ENCODE assay signal across 1 cellular context in genomic region chr5:5422819-5423515, GRCh38.
TF ChIP-seq lines count a peak whose summit lies in the region.

No MANE protein-coding gene starts in this region.

TF ChIP-seq in HepG2, 621 proteins besides CTCF, POLR2A, EP300 and RAD21 (continued from another document and continues in another):
- TF ChIP-seq GMEB2 (CRISPR knock-in tag; IDR thresholded peaks at IDR 0.05; ENCODE audit: low read depth) (no peak), NCOA5 (CRISPR knock-in tag; IDR thresholded peaks at IDR 0.05) (no peak), ZNF251 (CRISPR knock-in tag; IDR thresholded peaks at IDR 0.05) (no peak), ZBTB37 (CRISPR knock-in tag; IDR thresholded peaks at IDR 0.05) (no peak), ZNF563 (CRISPR knock-in tag; IDR thresholded peaks at IDR 0.05) (0 out of 2 replicates have a peak, but pooled peaks have one; percentile 40), FOSL2 (CRISPR knock-in tag; IDR thresholded peaks at IDR 0.05) (no peak), YEATS4 (CRISPR knock-in tag; IDR thresholded peaks at IDR 0.05; ENCODE audit: borderline replicate concordance) (no peak), ZNF775 (CRISPR knock-in tag; IDR thresholded peaks at IDR 0.05; ENCODE audit: borderline replicate concordance) (no peak), MBNL3 (CRISPR knock-in tag; conservative IDR thresholded peaks at IDR 0.05) (no peak), TBP (CRISPR knock-in tag; IDR thresholded peaks at IDR 0.05) (no peak), ZNF496 (CRISPR knock-in tag; IDR thresholded peaks at IDR 0.05; ENCODE audit: insufficient replicate concordance) (no peak), SETDB1 (CRISPR knock-in tag; IDR thresholded peaks at IDR 0.05; ENCODE audit: borderline replicate concordance) (no peak), NFAT5 (CRISPR knock-in tag; IDR thresholded peaks at IDR 0.05) (no peak), ZNF607 (CRISPR knock-in tag; IDR thresholded peaks at IDR 0.05; ENCODE audit: borderline replicate concordance) (0 out of 2 replicates have a peak, but pooled peaks have one; percentile 26), ZNF446 (CRISPR knock-in tag; IDR thresholded peaks at IDR 0.05) (no peak), KLF12 (CRISPR knock-in tag; IDR thresholded peaks at IDR 0.05; ENCODE audit: borderline replicate concordance) (no peak), AHR (CRISPR knock-in tag; IDR thresholded peaks at IDR 0.05) (no peak), ISL2 (CRISPR knock-in tag; IDR thresholded peaks at IDR 0.05) (no peak), ZXDC (CRISPR knock-in tag; IDR thresholded peaks at IDR 0.05) (no peak), ZNF235 (CRISPR knock-in tag; IDR thresholded peaks at IDR 0.05; ENCODE audit: borderline replicate concordance) (0 out of 2 replicates have a peak, but pooled peaks have one; percentile 28), ZNF354B (CRISPR knock-in tag; IDR thresholded peaks at IDR 0.05) (no peak), ZNF839 (CRISPR knock-in tag; IDR thresholded peaks at IDR 0.05; ENCODE audit: borderline replicate concordance) (no peak), ARNT (IDR thresholded peaks at IDR 0.05) (no peak), BATF2 (CRISPR knock-in tag; IDR thresholded peaks at IDR 0.05) (0 out of 2 replicates have a peak, but pooled peaks have one; percentile 24), TCF7L2 (IDR thresholded peaks at IDR 0.05; ENCODE audit: low read depth, low read length) (no peak), ZHX1 (CRISPR knock-in tag; IDR thresholded peaks at IDR 0.05; ENCODE audit: low read depth) (no peak), ZNF576 (CRISPR knock-in tag; IDR thresholded peaks at IDR 0.05) (no peak), GATAD2A (CRISPR knock-in tag; IDR thresholded peaks at IDR 0.05) (no peak), FOXO1 (CRISPR knock-in tag; IDR thresholded peaks at IDR 0.05) (no peak), ZNF543 (CRISPR knock-in tag; IDR thresholded peaks at IDR 0.05) (no peak), ZNF780A (CRISPR knock-in tag; IDR thresholded peaks at IDR 0.05) (no peak), HES4 (CRISPR knock-in tag; IDR thresholded peaks at IDR 0.05; ENCODE audit: borderline replicate concordance) (no peak), AGO2 (optimal IDR thresholded peaks at IDR 0.05; ENCODE audit: low read depth, low read length) (peak; percentile 42), POLR2G (IDR thresholded peaks at IDR 0.05; ENCODE audit: low read depth, low read length) (no peak), REPIN1 (CRISPR knock-in tag; IDR thresholded peaks at IDR 0.05; ENCODE audit: borderline replicate concordance, low read depth) (no peak), ZNF512B (CRISPR knock-in tag; IDR thresholded peaks at IDR 0.05; ENCODE audit: borderline replicate concordance) (no peak), REXO4 (CRISPR knock-in tag; IDR thresholded peaks at IDR 0.05; ENCODE audit: borderline replicate concordance) (no peak), YY1 (IDR thresholded peaks at IDR 0.05; ENCODE audit: insufficient read depth, insufficient replicate concordance, low read depth, low read length) (peak; percentile 30), MXD4 (CRISPR knock-in tag; IDR thresholded peaks at IDR 0.05) (no peak), STAT5B (CRISPR knock-in tag; IDR thresholded peaks at IDR 0.05) (no peak), PAF1 (CRISPR knock-in tag; IDR thresholded peaks at IDR 0.05) (no peak), CHD2 (IDR thresholded peaks at IDR 0.05; ENCODE audit: low read depth, low read length) (0 out of 2 replicates have a peak, but pooled peaks have one; percentile 24), HNRNPUL1 (IDR thresholded peaks at IDR 0.05; ENCODE audit: low read depth, low read length) (no peak), ZSCAN22 (CRISPR knock-in tag; IDR thresholded peaks at IDR 0.05) (no peak), HIC2 (CRISPR knock-in tag; IDR thresholded peaks at IDR 0.05; ENCODE audit: low read depth) (no peak)
